ENCODE assay signal across 12 cellular contexts in genomic region chr3:42317137-42317536, GRCh38. TPM values are rescaled to one million over a fixed set of nuclear protein-coding genes. Genes with fewer than 3 reads are reported as not detected.
"Had no signal": no experiment of that assay in that cellular context is flagged by ENCODE, and none has a peak within 500 bp of the region (broad histone marks: within the 10 kb centered on the region; RNA-seq: fewer than 3 reads in every experiment).

No MANE protein-coding gene starts in this region.

- ATAC-seq: GM23338, HCT116 had no signal

- H2AFZ ChIP-seq: GM23248, GM23338 had no signal

- H3K4me3 Mint-ChIP-seq: GM23338, H9, HFFc6 had no signal

- FAIRE-seq: H1, H54 had no signal

- H3K36me3 ChIP-seq: HAP-1 had no signal

- H3K4me2 ChIP-seq: GM23338 had no signal

- H3K27ac ChIP-seq: GM23248 had no signal

- DNase-seq: GM23248, GOT3, H7, H9, HCEC 1CT, HFFc6 had no signal

- H3K27ac Mint-ChIP-seq: GM23338, H9, HFFc6 had no signal

- H3K9ac ChIP-seq: GM23248 had no signal

- H3K4me3 ChIP-seq: GM23248, GM23338, HAP-1 had no signal

- H3K4me1 ChIP-seq: HAP-1 had no signal

- H3K4me1 Mint-ChIP-seq: GM23338, H9 had no signal

RNA-seq across cellular contexts. Expression of gene CCK, which starts 51.2 kb away (rescaled TPM):
- total RNA-seq: H4, HFFc6 had no signal
- polyA plus RNA-seq: GM23248 had no signal
